9 cellular contexts compared by ENCODE assay signal in the genomic region with DNA sequence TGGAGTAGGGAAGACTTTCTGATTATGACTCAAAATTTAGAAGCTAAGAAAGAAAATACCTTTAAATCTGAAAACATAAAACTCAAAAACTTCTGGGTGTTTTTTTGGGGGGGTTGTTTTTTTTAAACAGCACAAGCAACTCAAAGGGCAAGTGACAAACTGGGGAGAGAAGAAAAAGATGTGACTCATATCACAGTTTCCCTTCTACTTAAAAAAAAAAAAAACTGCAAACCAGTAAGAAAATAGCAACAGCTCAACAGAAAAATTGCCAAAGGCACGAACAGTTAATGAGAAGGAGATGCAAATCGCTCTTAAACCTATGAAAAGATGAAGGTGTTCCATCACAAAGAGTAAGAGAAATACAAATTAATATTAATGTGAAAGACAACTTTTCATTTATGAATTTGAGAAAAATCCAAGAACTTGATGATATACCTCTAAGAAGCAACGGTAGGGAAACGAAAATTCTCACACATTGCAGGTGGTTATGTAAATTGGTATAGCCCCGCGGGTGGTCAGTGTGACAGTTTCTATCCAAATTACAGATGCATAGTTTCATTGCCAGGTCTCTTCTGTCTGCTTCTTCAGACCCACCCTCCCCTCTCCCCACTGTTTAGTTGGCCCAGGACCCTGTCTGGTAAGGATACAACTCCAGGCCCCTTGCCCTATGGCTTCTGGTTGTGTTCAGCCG. TPM values are rescaled to one million over a fixed set of nuclear protein-coding genes. Genes with fewer than 3 reads are reported as not detected.
DNase-seq lines count a peak whose midpoint lies in the region; ATAC-seq and TF ChIP-seq lines count a peak whose summit lies in the region.
"Had no signal": no experiment of that assay in that cellular context is flagged by ENCODE, and none has a peak within 500 bp of the region (broad histone marks: within the 10 kb centered on the region; RNA-seq: fewer than 3 reads in every experiment).

No MANE protein-coding gene starts in this region.

- no peaks in the 10 kb centered on the region for H3K36me3 ChIP-seq in gastrocnemius medialis

- in situ Hi-C loops in gastrocnemius medialis (cut with MboI; ENCODE audit: low sequenced_read_pairs in 4 of 4), result no loop called here

- intact Hi-C loops in gastrocnemius medialis (cut with DNase I; ENCODE audit: low total_unique reads), result no loop called here

- ATAC-seq in GM19023 (IDR thresholded peaks at IDR 0.05; ENCODE audit: unreplicated experiment) (peak; percentile 76), HG02759 (IDR thresholded peaks at IDR 0.05; ENCODE audit: unreplicated experiment) (peak; percentile 78), gastrocnemius medialis (no peak)
- ATAC-seq: right cardiac atrium had no signal

- TF ChIP-seq POLR2A in gastrocnemius medialis (IDR thresholded peaks at IDR 0.05), result no peak

- H3K4me1 ChIP-seq in gastrocnemius medialis, result peaks cover 27 to 36% of the 10 kb centered on the region in 2 donors

- no peak for TF ChIP-seq CTCF in gastrocnemius medialis (IDR thresholded peaks at IDR 0.05 in 4 of 5, conservative IDR thresholded peaks at IDR 0.05 in 1 of 5)

- no peaks in the 10 kb centered on the region for H3K27me3 ChIP-seq in gastrocnemius medialis

- DNase-seq in NCI-H526 treated with DMSO at 0.1 percent for 48 hours (lab: John Stamatoyannopoulos, UW) (peak; percentile 10), gastrocnemius medialis (no peak), SHP77 (lab: John Stamatoyannopoulos, UW) (no peak), NCI-H1436 (lab: John Stamatoyannopoulos, UW) (no peak), LoVo (ENCODE audit: low spot score) (no peak), DMS79 treated with DMSO at 0.1 percent for 48 hours (lab: John Stamatoyannopoulos, UW) (no peak)
- DNase-seq: right cardiac atrium had no signal

- no peaks in the 10 kb centered on the region for H3K9me3 ChIP-seq in gastrocnemius medialis

- peak overlapping the region in 3 of 4 donors; percentile 25 to 35 (median 28) for H3K27ac ChIP-seq in gastrocnemius medialis

- H3K4me3 ChIP-seq in gastrocnemius medialis, result no peak overlapping the region

RNA-seq across cellular contexts. Expression of gene IFNAR2, which starts 9.0 kb away (rescaled TPM):
- total RNA-seq in gastrocnemius medialis, result 1 to 10 TPM; 3.4 to 8.0 (median 4.7) TPM

RNA-seq across cellular contexts. Expression of gene IL10RB, which starts 27.5 kb away (rescaled TPM):
- 10 to 100 TPM; 11.4 to 17.1 (median 14.0) TPM for total RNA-seq in gastrocnemius medialis

Comparison
In these comparisons a context has a peak if more than half of its experiments do, and no peak if none do; other contexts are left out.
1. ATAC-seq: peak in GM19023 (single experiment) and HG02759 (single experiment); none in gastrocnemius medialis (0 of 2).